Comparison of ENCODE assay signal across 16 cellular contexts in the genomic region with DNA sequence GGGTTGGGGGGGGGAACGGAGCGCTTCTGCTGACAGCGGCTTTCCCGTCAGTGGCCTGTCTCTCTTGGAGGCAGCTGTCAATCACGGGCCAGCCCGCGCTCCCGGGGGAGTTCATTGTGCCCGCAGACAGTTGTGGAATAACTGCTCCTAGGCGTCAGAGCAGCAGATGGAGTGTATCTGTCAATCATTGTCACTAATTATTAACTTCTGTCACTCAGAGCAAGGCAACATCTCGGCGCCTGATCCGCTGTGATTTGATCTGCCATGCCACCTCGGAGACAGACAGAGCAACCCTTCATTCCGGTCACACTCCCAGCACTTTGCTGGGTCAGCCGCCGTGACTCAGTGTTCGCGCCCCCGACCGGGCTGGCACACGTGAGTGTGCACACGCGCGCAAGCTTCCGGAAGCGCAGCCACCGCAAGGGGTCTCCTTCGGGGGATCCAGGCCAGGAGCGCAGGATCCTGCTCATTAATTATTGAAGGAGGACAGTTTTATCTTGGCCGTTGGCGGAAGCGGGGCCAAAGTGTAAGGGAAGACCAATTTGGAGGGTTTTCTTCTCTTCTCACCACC.
A peak's percentile ranks its signal among the peaks of the same experiment; 100 is the strongest.
DNase-seq lines count a peak whose midpoint lies in the region; ATAC-seq, FAIRE-seq and TF ChIP-seq lines count a peak whose summit lies in the region.
"Had no signal": no experiment of that assay in that cellular context is flagged by ENCODE, and none has a peak within 500 bp of the region (broad histone marks: within the 10 kb centered on the region; RNA-seq: fewer than 3 reads in every experiment).

No MANE protein-coding gene starts in this region.

- peak overlapping the region; percentile 37; the same call in 1 of the 2 replicates for H3K4me3 ChIP-seq in ACC112 (ENCODE audit: low read depth, low read length)
- H3K4me3 ChIP-seq: esophagus muscularis mucosa, spleen, vagina had no signal

- H3K27ac Mint-ChIP-seq in progenitor cell of endocrine pancreas, result no peak overlapping the region
- H3K27ac Mint-ChIP-seq in naive thymus-derived CD8-positive, alpha-beta T cell, result no peak overlapping the region

- DNase-seq in GM18507 (ENCODE audit: extremely low spot score, insufficient read length, low read depth) (peak; percentile 14), NCI-H69 (lab: John Stamatoyannopoulos, UW) (peak; percentile 50), kidney tubule cell (ENCODE audit: low spot score) (peak; percentile 90), progenitor cell of endocrine pancreas (ENCODE audit: low spot score, unreplicated experiment) (no peak), glomerular visceral epithelial cell (ENCODE audit: extremely low spot score) (no peak)
- no peak for DNase-seq in naive thymus-derived CD8-positive, alpha-beta T cell
- DNase-seq: activated CD4-positive, alpha-beta T cell treated with anti-CD3 and anti-CD28 coated beads, Interleukin-2, amount 50 U/mL, for 48 hours; MM.1S; spleen; T-helper 1 cell had no signal

- H3K27me3 ChIP-seq in ACC112 (ENCODE audit: insufficient read depth, low read length), result peaks cover 89% of the 10 kb centered on the region
- H3K27me3 ChIP-seq: vagina had no signal

- FAIRE-seq in GM18507 (lab: Jason Lieb, UNC), result no peak

- H3K4me1 ChIP-seq in ACC112 (ENCODE audit: control insufficient read depth, insufficient read depth, low read length, unreplicated experiment), result no peaks in the 10 kb centered on the region
- H3K4me1 ChIP-seq: vagina had no signal

- H3K36me3 ChIP-seq in ACC112 (ENCODE audit: insufficient read depth, low read length), result no peaks in the 10 kb centered on the region
- H3K36me3 ChIP-seq: esophagus muscularis mucosa, spleen, vagina had no signal

- no peaks in the 10 kb centered on the region for H3K9me3 Mint-ChIP-seq in progenitor cell of endocrine pancreas (ENCODE audit: low read depth)
- no peaks in the 10 kb centered on the region for H3K9me3 Mint-ChIP-seq in naive thymus-derived CD8-positive, alpha-beta T cell
- H3K9me3 Mint-ChIP-seq: central memory CD8-positive, alpha-beta T cell had no signal

- peaks cover 46% of the 10 kb centered on the region for H3K27me3 Mint-ChIP-seq in progenitor cell of endocrine pancreas
- peaks cover 37 to 79% (median 58%) of the 10 kb centered on the region in 5 donors for H3K27me3 Mint-ChIP-seq in naive thymus-derived CD8-positive, alpha-beta T cell

- no peak overlapping the region for H3K27ac ChIP-seq in ACC112 (ENCODE audit: low read depth, low read length)
- H3K27ac ChIP-seq: C4-2B, esophagus muscularis mucosa, spleen, vagina had no signal

- no peaks in the 10 kb centered on the region for H3K79me2 ChIP-seq in ACC112 (ENCODE audit: control insufficient read depth, insufficient read depth, low read length, unreplicated experiment)

- H3K36me3 Mint-ChIP-seq in progenitor cell of endocrine pancreas (ENCODE audit: insufficient read depth), result no peaks in the 10 kb centered on the region
- no peaks in the 10 kb centered on the region for H3K36me3 Mint-ChIP-seq in naive thymus-derived CD8-positive, alpha-beta T cell

- no peak overlapping the region for H3K4me3 Mint-ChIP-seq in progenitor cell of endocrine pancreas (ENCODE audit: low read depth)
- H3K4me3 Mint-ChIP-seq in naive thymus-derived CD8-positive, alpha-beta T cell, result no peak overlapping the region
- H3K4me3 Mint-ChIP-seq: central memory CD8-positive, alpha-beta T cell had no signal

- POLR2A ChIA-PET in naive thymus-derived CD8-positive, alpha-beta T cell (lab: Charles Lee), result interaction anchor here (0.6 kb wide), 1 partner anchor 252 kb away, joined by 3 read pairs; no protein-coding TSS in a partner anchor

- H3K4me1 Mint-ChIP-seq in progenitor cell of endocrine pancreas (ENCODE audit: low read depth), result peaks cover 5% of the 10 kb centered on the region
- H3K4me1 Mint-ChIP-seq in naive thymus-derived CD8-positive, alpha-beta T cell, result peaks cover 0 to 4% (median 1%) of the 10 kb centered on the region in 4 donors
- H3K4me1 Mint-ChIP-seq: central memory CD8-positive, alpha-beta T cell had no signal

- no peak for ATAC-seq in GM19467 (IDR thresholded peaks at IDR 0.05; ENCODE audit: unreplicated experiment)
- ATAC-seq in naive thymus-derived CD8-positive, alpha-beta T cell, result no peak

- peak overlapping the region; percentile 39 for H2AFZ ChIP-seq in ACC112 (ENCODE audit: low read length, unreplicated experiment)

- no peak for TF ChIP-seq CTCF in progenitor cell of endocrine pancreas (IDR thresholded peaks at IDR 0.05; ENCODE audit: unreplicated experiment)

Comparison
In these comparisons a context has a peak if more than half of its experiments do, and no peak if none do; other contexts are left out.
1. DNase-seq: peak in GM18507 (single experiment), NCI-H69 (single experiment) and kidney tubule cell (single experiment); none in progenitor cell of endocrine pancreas (single experiment), naive thymus-derived CD8-positive, alpha-beta T cell (0 of 10) and glomerular visceral epithelial cell (single experiment).